In the genomic region with DNA sequence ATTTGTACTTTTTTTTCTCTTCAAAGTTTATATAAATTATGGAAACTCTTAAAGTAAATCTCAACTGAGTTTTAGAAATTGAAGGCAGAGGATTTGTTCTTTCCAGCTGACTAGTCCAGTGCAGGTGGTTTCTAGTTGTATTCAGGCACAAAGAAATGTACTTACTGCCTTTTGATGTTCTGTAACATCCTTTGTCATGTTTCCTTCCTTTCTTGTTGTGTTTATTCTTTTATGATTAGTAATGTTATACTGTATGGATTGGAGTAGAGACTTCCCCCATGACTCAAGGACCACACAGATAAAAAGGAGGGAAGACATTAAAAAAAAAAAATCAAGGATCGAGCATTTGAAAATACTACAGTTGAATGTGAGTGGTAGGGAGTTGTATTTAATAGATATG, we compare ENCODE assay signal across 20 cellular contexts. TPM values are rescaled to one million over a fixed set of nuclear protein-coding genes. Genes with fewer than 3 reads are reported as not detected.
DNase-seq lines count a peak whose midpoint lies in the region; ATAC-seq, FAIRE-seq and TF ChIP-seq lines count a peak whose summit lies in the region.
"Had no signal": no experiment of that assay in that cellular context is flagged by ENCODE, and none has a peak within 500 bp of the region (broad histone marks: within the 10 kb centered on the region; RNA-seq: fewer than 3 reads in every experiment).

No MANE protein-coding gene starts in this region.

- peak overlapping the region; percentile 11 for H3K27ac Mint-ChIP-seq in activated naive CD4-positive, alpha-beta T cell treated with anti-CD3 and anti-CD28 coated beads, Interleukin-2, amount 10 ng/mL, durations not matched to agents 7 days and 5 days
- H3K27ac Mint-ChIP-seq: HFFc6 had no signal

- in situ Hi-C loops in GM12878 (cut with MboI) = no loop called here

- no peak for ATAC-seq in GM12878
- ATAC-seq in HG03521 (IDR thresholded peaks at IDR 0.05; ENCODE audit: unreplicated experiment) = no peak
- ATAC-seq: HepG2, left lobe of liver had no signal

- RAD21 ChIA-PET in GM12878 (lab: Charles Lee; ENCODE audit: unreplicated experiment) = interaction anchor here (0.8 to 2.1 kb wide), 2 partner anchors 9 to 182 kb away, joined by 3 to 9 read pairs; no protein-coding TSS in a partner anchor

- 90% methylated on average over 1 of the region's 1 CpG for WGBS in GM12878 (ENCODE audit: insufficient coverage, insufficient replicate concordance, low lambda C conversion rate, missing lambda C conversion rate)
- WGBS in thymus = 21% methylated on average over 1 of the region's 1 CpG

- H3K4me1 ChIP-seq in OCI-LY7 (ENCODE audit: insufficient read depth, low read length, poor library complexity, severe bottlenecking) = peaks cover 84% of the 10 kb centered on the region
- peaks cover 17% of the 10 kb centered on the region for H3K4me1 ChIP-seq in GM12878 (ENCODE audit: control insufficient read depth, insufficient read depth, low read length)
- peaks cover 52% of the 10 kb centered on the region for H3K4me1 ChIP-seq in thymus (ENCODE audit: control insufficient read depth, insufficient read depth, low read length)

- peaks cover 57% of the 10 kb centered on the region for H3K36me3 Mint-ChIP-seq in activated naive CD4-positive, alpha-beta T cell treated with anti-CD3 and anti-CD28 coated beads, Interleukin-2, amount 10 ng/mL, durations not matched to agents 7 days and 5 days

- H3K4me2 ChIP-seq in OCI-LY7 (ENCODE audit: low read length) = peak overlapping the region; percentile 55
- H3K4me2 ChIP-seq in GM12878 (ENCODE audit: control insufficient read depth, insufficient read depth) = no peak overlapping the region

- H3K27ac ChIP-seq in OCI-LY7 (ENCODE audit: low read depth, low read length, poor library complexity, severe bottlenecking) = peak overlapping the region; percentile 23
- no peak overlapping the region for H3K27ac ChIP-seq in GM12878 (ENCODE audit: control insufficient read depth, insufficient read depth)
- H3K27ac ChIP-seq in thymus (ENCODE audit: low read depth) = no peak overlapping the region
- H3K27ac ChIP-seq in coronary artery = no peak overlapping the region
- H3K27ac ChIP-seq: cardiac muscle cell, RWPE1, uterus had no signal

- H3K36me3 ChIP-seq in OCI-LY7 (ENCODE audit: insufficient read depth, low read length) (peaks cover 29% of the 10 kb centered on the region), GM12878 (ENCODE audit: control insufficient read depth in 2 of 2, insufficient read depth in 2 of 2, low read length in 1 of 2) (peaks cover 5 to 6% of the 10 kb centered on the region in 2 experiments; a peak in 3 of 4 replicates), thymus (ENCODE audit: control insufficient read depth, insufficient read depth) (peaks cover 11% of the 10 kb centered on the region)
- H3K36me3 ChIP-seq: uterus had no signal

- H3K4me1 Mint-ChIP-seq in activated naive CD4-positive, alpha-beta T cell treated with anti-CD3 and anti-CD28 coated beads, Interleukin-2, amount 10 ng/mL, durations not matched to agents 7 days and 5 days = peaks cover 89% of the 10 kb centered on the region

- H3K9me3 Mint-ChIP-seq in activated naive CD4-positive, alpha-beta T cell treated with anti-CD3 and anti-CD28 coated beads, Interleukin-2, amount 10 ng/mL, durations not matched to agents 7 days and 5 days = no peaks in the 10 kb centered on the region
- H3K9me3 Mint-ChIP-seq: HFFc6 had no signal

- DNase-seq in activated naive CD4-positive, alpha-beta T cell treated with anti-CD3 and anti-CD28 coated beads, Interleukin-2, amount 10 ng/mL, durations not matched to agents 7 days and 5 days = no peak
- DNase-seq in activated naive CD4-positive, alpha-beta T cell (lab: John Stamatoyannopoulos, UW) = no peak
- DNase-seq in OCI-LY7 (ENCODE audit: low spot score) (peak; percentile 52), GM12878 (ENCODE audit: low read depth, low spot score) (no peak), SHP77 (lab: John Stamatoyannopoulos, UW) (no peak), coronary artery (ENCODE audit: low spot score) (no peak)
- DNase-seq: activated CD4-positive, alpha-beta T cell treated with anti-CD3 and anti-CD28 coated beads, Interleukin-2, amount 50 U/mL, for 4 hours; effector CD8-positive, alpha-beta T cell; HFFc6; NCI-H1048; NCI-H82; uterus had no signal

- H3K4me3 ChIP-seq in OCI-LY7 (ENCODE audit: low read depth, low read length, poor library complexity, severe bottlenecking) = peak overlapping the region; percentile 1
- H3K4me3 ChIP-seq in GM12878 = no peak overlapping the region
- peak overlapping the region; percentile 26 for H3K4me3 ChIP-seq in thymus (ENCODE audit: low read length)
- no peak overlapping the region for H3K4me3 ChIP-seq in coronary artery
- H3K4me3 ChIP-seq: cardiac muscle cell, uterus had no signal

- TF ChIP-seq POLR2A in GM12878 (IDR thresholded peaks at IDR 0.05; ENCODE audit: low read depth, low read length) = no peak

- CTCF ChIA-PET in activated naive CD4-positive, alpha-beta T cell treated with anti-CD3 and anti-CD28 coated beads, Interleukin-2, amount 10 ng/mL, durations not matched to agents 7 days and 5 days (lab: Charles Lee) = interaction anchor here (1.3 to 1.5 kb wide), 2 partner anchors 9 to 12 kb away, joined by 3 to 5 read pairs; no protein-coding TSS in a partner anchor
- CTCF ChIA-PET in OCI-LY7 (lab: Charles Lee; ENCODE audit: unreplicated experiment) (no interaction called here), GM12878 (lab: Yijun Ruan, JAX) (interaction anchor here (1.1 to 1.9 kb wide), 2 partner anchors 9 to 101 kb away, joined by 4 to 6 read pairs; no protein-coding TSS in a partner anchor)

- BruUV-seq in OCI-LY7 (replicated peaks; lab: Mats Ljungman, UMichigan) (no TSS peak), GM12878 (replicated peaks; lab: Mats Ljungman, UMichigan) (no TSS peak)

- H3K4me3 Mint-ChIP-seq in activated naive CD4-positive, alpha-beta T cell treated with anti-CD3 and anti-CD28 coated beads, Interleukin-2, amount 10 ng/mL, durations not matched to agents 7 days and 5 days = no peak overlapping the region
- H3K4me3 Mint-ChIP-seq: HFFc6 had no signal

- TF ChIP-seq CTCF in OCI-LY7 (conservative IDR thresholded peaks at IDR 0.05; ENCODE audit: low read length) = no peak
- TF ChIP-seq CTCF in GM12878 (IDR thresholded peaks at IDR 0.05 in 2 of 3, conservative IDR thresholded peaks at IDR 0.05 in 1 of 3; ENCODE audit: control insufficient read depth in 2 of 3, extremely low read depth in 1 of 3, insufficient read depth in 1 of 3, low read depth in 3 of 3, low read length in 3 of 3) = no peak
- no peak for TF ChIP-seq CTCF in coronary artery (IDR thresholded peaks at IDR 0.05)

- no peaks in the 10 kb centered on the region for H3K27me3 Mint-ChIP-seq in activated naive CD4-positive, alpha-beta T cell treated with anti-CD3 and anti-CD28 coated beads, Interleukin-2, amount 10 ng/mL, durations not matched to agents 7 days and 5 days

- H3K9ac ChIP-seq in GM12878 (ENCODE audit: control insufficient read depth, insufficient read depth, low read length) = no peak overlapping the region

- peak; percentile 44 for FAIRE-seq in GM12878 (lab: Jason Lieb, UNC)
- FAIRE-seq: D721Med, GM18507, HepG2 had no signal

- SMC1A ChIA-PET in GM12878 (lab: Charles Lee; ENCODE audit: uncharacterized antibody, unreplicated experiment) = interaction anchor here (1.4 to 11.9 kb wide), 3 partner anchors 10 to 81 kb away, joined by 3 to 99 read pairs (median 5); no protein-coding TSS in a partner anchor

- TF ChIP-seq RAD21 in GM12878 (IDR thresholded peaks at IDR 0.05; ENCODE audit: insufficient read depth, low read depth, low read length) = no peak

- H3K79me2 ChIP-seq in OCI-LY7 (ENCODE audit: insufficient read depth, low read depth, low read length) (peaks cover 98% of the 10 kb centered on the region), GM12878 (ENCODE audit: control insufficient read depth, insufficient read depth, low read length) (peaks cover 75% of the 10 kb centered on the region)

- H4K20me1 ChIP-seq in OCI-LY7 (ENCODE audit: insufficient read depth, low read length) = peaks cover 12% of the 10 kb centered on the region; the same call in 1 of the 2 replicates
- no peaks in the 10 kb centered on the region for H4K20me1 ChIP-seq in GM12878 (ENCODE audit: control insufficient read depth, insufficient read depth)

- H3K27me3 ChIP-seq in GM12878 (replicated peaks in 1 of 2; ENCODE audit: control insufficient read depth in 2 of 2, insufficient read depth in 2 of 2, low read length in 1 of 2) (no peaks in the 10 kb centered on the region), thymus (ENCODE audit: control insufficient read depth, insufficient read depth) (no peaks in the 10 kb centered on the region)
- H3K27me3 ChIP-seq: cardiac muscle cell, uterus had no signal

- no peak for TF ChIP-seq EP300 in GM12878 (IDR thresholded peaks at IDR 0.05; ENCODE audit: borderline replicate concordance in 1 of 2, control insufficient read depth in 1 of 2, low read depth in 2 of 2, low read length in 2 of 2)

- H2AFZ ChIP-seq in OCI-LY7 (ENCODE audit: low read length) (no peak overlapping the region), GM12878 (ENCODE audit: control insufficient read depth, low read depth, low read length) (no peak overlapping the region)

- POLR2A ChIA-PET in OCI-LY7 (lab: Charles Lee) (interaction anchor here (0.6 to 5.2 kb wide), 6 partner anchors 7 to 632 kb away, joined by 3 to 43 read pairs (median 4); partner anchors contain the start of gene HIPK1), GM12878 (lab: Charles Lee) (interaction anchor here (0.5 to 1.1 kb wide), 2 partner anchors 9 to 78 kb away, joined by 3 to 6 read pairs; no protein-coding TSS in a partner anchor)

- H3K9me2 ChIP-seq in OCI-LY7 (ENCODE audit: insufficient read depth, low read length) = no peaks in the 10 kb centered on the region

- no peaks in the 10 kb centered on the region; the same call in 1 of the 2 replicates for H3K9me3 ChIP-seq in OCI-LY7 (ENCODE audit: low read length)
- H3K9me3 ChIP-seq in GM12878 (replicated peaks; ENCODE audit: control insufficient read depth, insufficient read depth, low read length) = no peaks in the 10 kb centered on the region; the same call in 1 of the 3 replicates
- no peaks in the 10 kb centered on the region for H3K9me3 ChIP-seq in thymus (ENCODE audit: control insufficient read depth)
- H3K9me3 ChIP-seq: uterus had no signal

- intact Hi-C loops in OCI-LY7 (cut with micrococcal nuclease; ENCODE audit: unreplicated experiment) (no loop called here), GM12878 (cut with micrococcal nuclease; ENCODE audit: unreplicated experiment) (no loop called here)

RNA-seq across cellular contexts. Expression of gene HIPK1, which starts 8.0 kb away (rescaled TPM):
- 17.3 and 20.4 TPM in 2 replicates for total RNA-seq in OCI-LY7 (2014; rRNA removed; shearing (Covaris generic))
- total RNA-seq in OCI-LY7 (2022) (50.2 and 52.6 TPM in 2 replicates), GM12878 (2014; rRNA removed) (14.3 and 16.1 TPM in 2 replicates), GM12878 (2014; rRNA removed; fragmentation: Illumina TruSeq; extraction: Trizol) (10.4 and 11.6 TPM in 2 replicates), GM12878 (2021) (26.5 and 28.0 TPM in 2 replicates)
- 23.1 and 25.9 TPM in 2 replicates for total RNA-seq in GM12878 (2013; cell fraction: nucleolus; rRNA removed)
- 7.9 TPM for polyA plus RNA-seq in GM12878 (2011; ENCODE audit: low read depth)
- polyA plus RNA-seq in GM12878 (2011; rRNA removed) (26.9 and 33.9 TPM in 2 replicates), GM12878 (2014; fragmentation: Illumina TruSeq; extraction: Trizol) (17.5 and 26.6 TPM in 2 replicates), GM12878 (2014; fragmentation: Nextera tagmentation; extraction: Ambion mirVana) (1 to 10 TPM; 4.2 to 4.5 TPM), GM12878 (2014; rRNA removed) (12.5 and 13.4 TPM in 2 replicates), GM12878 (2016; fragmentation: Nextera tagmentation; extraction: Ambion mirVana) (1 to 10 TPM; 4.8 to 6.1 TPM), thymus (30.1 TPM)
- 31.9 and 32.8 TPM in 2 replicates for polyA plus RNA-seq in GM12878 (2011; cell fraction: cytosol; rRNA removed)
- 34.9 and 47.6 TPM in 2 replicates for polyA plus RNA-seq in GM12878 (2011; cell fraction: nucleus; rRNA removed)
- polyA plus RNA-seq in GM12878 (2012) = 8.5 and 11.6 TPM in 2 replicates
- polyA minus RNA-seq in GM12878 (2011; rRNA and poly(A)+ RNA removed) = 113 and 122 TPM in 2 replicates
- polyA minus RNA-seq in GM12878 (2011; cell fraction: cytosol; rRNA and poly(A)+ RNA removed) = 35.3 and 36.7 TPM in 2 replicates
- 24.9 and 29.2 TPM in 2 replicates for polyA minus RNA-seq in GM12878 (2011; cell fraction: nucleus; rRNA and poly(A)+ RNA removed)

RNA-seq across cellular contexts. Expression of gene DCLRE1B, which starts 32.0 kb away (rescaled TPM):
- 17.3 and 20.1 TPM in 2 replicates for total RNA-seq in OCI-LY7 (2014; rRNA removed; shearing (Covaris generic))
- total RNA-seq in OCI-LY7 (2022) = 20.8 and 20.9 TPM in 2 replicates
- total RNA-seq in GM12878 (2013; cell fraction: nucleolus; rRNA removed) = 4.6 and 5.2 TPM in 2 replicates
- 13.5 and 13.8 TPM in 2 replicates for total RNA-seq in GM12878 (2014; rRNA removed)
- total RNA-seq in GM12878 (2014; rRNA removed; fragmentation: Illumina TruSeq; extraction: Trizol) = 11.9 and 12.8 TPM in 2 replicates
- 13.6 and 14.3 TPM in 2 replicates for total RNA-seq in GM12878 (2021)
- polyA plus RNA-seq in GM12878 (2011; ENCODE audit: low read depth) = 4.5 TPM
- polyA plus RNA-seq in GM12878 (2011; rRNA removed) = 5.5 and 7.4 TPM in 2 replicates
- 9.8 and 10.6 TPM in 2 replicates for polyA plus RNA-seq in GM12878 (2011; cell fraction: cytosol; rRNA removed)
- 4.3 and 6.0 TPM in 2 replicates for polyA plus RNA-seq in GM12878 (2011; cell fraction: nucleus; rRNA removed)
- polyA plus RNA-seq in GM12878 (2012) = 6.1 and 6.2 TPM in 2 replicates
- polyA plus RNA-seq in GM12878 (2014; fragmentation: Illumina TruSeq; extraction: Trizol) = 13.3 and 15.6 TPM in 2 replicates
- polyA plus RNA-seq in GM12878 (2014; fragmentation: Nextera tagmentation; extraction: Ambion mirVana) = 1 to 10 TPM; 5.4 to 7.4 TPM
- polyA plus RNA-seq in GM12878 (2014; rRNA removed) = 10.3 and 13.0 TPM in 2 replicates
- polyA plus RNA-seq in GM12878 (2016; fragmentation: Nextera tagmentation; extraction: Ambion mirVana) = 10 to 100 TPM; 16.5 to 18.3 TPM
- polyA minus RNA-seq in GM12878 (2011; rRNA and poly(A)+ RNA removed) = 6.8 and 10.5 TPM in 2 replicates
- polyA minus RNA-seq in GM12878 (2011; cell fraction: cytosol; rRNA and poly(A)+ RNA removed) = 5.6 and 7.2 TPM in 2 replicates
- polyA minus RNA-seq in GM12878 (2011; cell fraction: nucleus; rRNA and poly(A)+ RNA removed) = 2.3 and 5.5 TPM in 2 replicates
- 2.9 TPM for polyA plus RNA-seq in thymus

RNA-seq across cellular contexts. Expression of gene AP4B1, which starts 32.5 kb away (rescaled TPM):
- total RNA-seq in OCI-LY7 (2014; rRNA removed; shearing (Covaris generic)) = 37.7 and 45.3 TPM in 2 replicates
- 40.5 and 42.5 TPM in 2 replicates for total RNA-seq in OCI-LY7 (2022)
- 148 and 154 TPM in 2 replicates for total RNA-seq in GM12878 (2013; cell fraction: nucleolus; rRNA removed)
- 33.5 and 37.3 TPM in 2 replicates for total RNA-seq in GM12878 (2014; rRNA removed)
- total RNA-seq in GM12878 (2014; rRNA removed; fragmentation: Illumina TruSeq; extraction: Trizol) = 29.3 and 29.7 TPM in 2 replicates
- total RNA-seq in GM12878 (2021) = 23.8 and 30.7 TPM in 2 replicates
- 22.7 TPM for polyA plus RNA-seq in GM12878 (2011; ENCODE audit: low read depth)
- polyA plus RNA-seq in GM12878 (2011; rRNA removed) = 61.0 and 77.0 TPM in 2 replicates
- polyA plus RNA-seq in GM12878 (2011; cell fraction: cytosol; rRNA removed) = 39.0 and 42.6 TPM in 2 replicates
- polyA plus RNA-seq in GM12878 (2011; cell fraction: nucleus; rRNA removed) = 122 and 127 TPM in 2 replicates
- polyA plus RNA-seq in GM12878 (2012) = 23.5 and 25.9 TPM in 2 replicates
- 36.7 and 44.0 TPM in 2 replicates for polyA plus RNA-seq in GM12878 (2014; fragmentation: Illumina TruSeq; extraction: Trizol)
- 10 to 100 TPM; 27.2 to 29.0 TPM for polyA plus RNA-seq in GM12878 (2014; fragmentation: Nextera tagmentation; extraction: Ambion mirVana)
- 31.2 and 40.7 TPM in 2 replicates for polyA plus RNA-seq in GM12878 (2014; rRNA removed)
- polyA plus RNA-seq in GM12878 (2016; fragmentation: Nextera tagmentation; extraction: Ambion mirVana) = 10 to 100 TPM; 32.6 to 38.1 TPM
- 40.2 and 49.7 TPM in 2 replicates for polyA minus RNA-seq in GM12878 (2011; rRNA and poly(A)+ RNA removed)
- 14.0 and 22.0 TPM in 2 replicates for polyA minus RNA-seq in GM12878 (2011; cell fraction: cytosol; rRNA and poly(A)+ RNA removed)
- 26.4 and 37.2 TPM in 2 replicates for polyA minus RNA-seq in GM12878 (2011; cell fraction: nucleus; rRNA and poly(A)+ RNA removed)
- 55.1 TPM for polyA plus RNA-seq in thymus

RNA-seq across cellular contexts. Expression of gene OLFML3, which starts 42.1 kb away (rescaled TPM):
- 0.21 and 0.44 TPM in 2 replicates for total RNA-seq in OCI-LY7 (2014; rRNA removed; shearing (Covaris generic))
- 0.34 and 0.35 TPM in 2 replicates for total RNA-seq in OCI-LY7 (2022)
- total RNA-seq in GM12878 (2013; cell fraction: nucleolus; rRNA removed) = not detected in 2 replicates
- total RNA-seq in GM12878 (2014; rRNA removed) = not detected in 2 replicates
- not detected in 2 replicates for total RNA-seq in GM12878 (2014; rRNA removed; fragmentation: Illumina TruSeq; extraction: Trizol)
- 0.11 TPM in 1 of 2 replicates, not detected in the other for total RNA-seq in GM12878 (2021)
- polyA plus RNA-seq in GM12878 (2011; ENCODE audit: low read depth) = not detected
- not detected in 2 replicates for polyA plus RNA-seq in GM12878 (2011; rRNA removed)
- polyA plus RNA-seq in GM12878 (2011; cell fraction: cytosol; rRNA removed) = 0.03 and 0.06 TPM in 2 replicates
- polyA plus RNA-seq in GM12878 (2011; cell fraction: nucleus; rRNA removed) = 0.12 TPM in 2 replicates
- not detected in 2 replicates for polyA plus RNA-seq in GM12878 (2012)
- 0.03 TPM in 1 of 2 replicates, not detected in the other for polyA plus RNA-seq in GM12878 (2014; fragmentation: Illumina TruSeq; extraction: Trizol)
- not detected for polyA plus RNA-seq in GM12878 (2014; fragmentation: Nextera tagmentation; extraction: Ambion mirVana)
- polyA plus RNA-seq in GM12878 (2014; rRNA removed) = not detected in 2 replicates
- polyA plus RNA-seq in GM12878 (2016; fragmentation: Nextera tagmentation; extraction: Ambion mirVana) = not detected
- 0.10 and 0.59 TPM in 2 replicates for polyA minus RNA-seq in GM12878 (2011; rRNA and poly(A)+ RNA removed)
- not detected in 2 replicates for polyA minus RNA-seq in GM12878 (2011; cell fraction: cytosol; rRNA and poly(A)+ RNA removed)
- polyA minus RNA-seq in GM12878 (2011; cell fraction: nucleus; rRNA and poly(A)+ RNA removed) = 0.85 and 1.1 TPM in 2 replicates
- polyA plus RNA-seq in thymus = 5.0 TPM

RNA-seq across cellular contexts. Expression of gene BCL2L15, which starts 49.8 kb away (rescaled TPM):
- total RNA-seq in OCI-LY7 (2014; rRNA removed; shearing (Covaris generic)) = 0.46 and 0.82 TPM in 2 replicates
- total RNA-seq in OCI-LY7 (2022) (1.1 and 1.5 TPM in 2 replicates), GM12878 (2014; rRNA removed) (0.76 and 1.2 TPM in 2 replicates), GM12878 (2014; rRNA removed; fragmentation: Illumina TruSeq; extraction: Trizol) (0.67 and 1.1 TPM in 2 replicates), GM12878 (2021) (0.43 and 0.87 TPM in 2 replicates)
- total RNA-seq in GM12878 (2013; cell fraction: nucleolus; rRNA removed) = 6.2 and 13.1 TPM in 2 replicates
- polyA plus RNA-seq in GM12878 (2011; ENCODE audit: low read depth) = 0.30 TPM
- polyA plus RNA-seq in GM12878 (2011; rRNA removed) (1.1 and 1.4 TPM in 2 replicates), GM12878 (2014; fragmentation: Illumina TruSeq; extraction: Trizol) (0.51 and 0.62 TPM in 2 replicates), GM12878 (2014; fragmentation: Nextera tagmentation; extraction: Ambion mirVana) (under 1 TPM; 0.42 to 0.56 TPM), GM12878 (2014; rRNA removed) (0.61 and 0.74 TPM in 2 replicates), GM12878 (2016; fragmentation: Nextera tagmentation; extraction: Ambion mirVana) (under 1 TPM; 0.48 to 0.57 TPM), thymus (1.8 TPM)
- 0.24 and 0.28 TPM in 2 replicates for polyA plus RNA-seq in GM12878 (2011; cell fraction: cytosol; rRNA removed)
- polyA plus RNA-seq in GM12878 (2011; cell fraction: nucleus; rRNA removed) = 1.6 and 2.0 TPM in 2 replicates
- 0.18 and 0.46 TPM in 2 replicates for polyA plus RNA-seq in GM12878 (2012)
- polyA minus RNA-seq in GM12878 (2011; rRNA and poly(A)+ RNA removed) = 0.95 and 1.9 TPM in 2 replicates
- 0.27 and 0.83 TPM in 2 replicates for polyA minus RNA-seq in GM12878 (2011; cell fraction: cytosol; rRNA and poly(A)+ RNA removed)
- 1.2 and 2.0 TPM in 2 replicates for polyA minus RNA-seq in GM12878 (2011; cell fraction: nucleus; rRNA and poly(A)+ RNA removed)

Comparison
In these comparisons a context has a peak if more than half of its experiments do, and no peak if none do; other contexts are left out.
1. H3K4me3 ChIP-seq: peak in OCI-LY7 (single experiment) and thymus (single experiment); none in GM12878 (single experiment) and coronary artery (single experiment).